ENCODE assay signal across 22 cellular contexts in the genomic region with DNA sequence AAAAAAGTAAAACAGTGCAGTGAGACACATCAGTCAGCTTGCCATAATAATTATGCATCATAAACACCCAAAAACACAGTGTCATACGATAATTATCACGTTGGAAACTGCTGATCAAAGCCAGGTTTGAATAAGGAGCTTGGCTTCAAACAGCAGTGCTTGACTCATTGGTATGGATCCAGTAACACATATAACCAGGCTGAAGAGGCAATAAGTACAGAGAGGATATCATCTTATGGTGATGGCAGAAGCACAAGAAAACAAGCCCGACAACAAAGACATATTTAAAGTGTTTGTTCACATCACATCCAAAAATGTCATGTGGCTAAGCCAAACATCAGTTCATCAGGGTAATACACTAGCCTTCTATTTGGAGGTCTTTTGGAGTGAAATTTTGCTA.
"Had no signal": no experiment of that assay in that cellular context is flagged by ENCODE, and none has a peak within 500 bp of the region (broad histone marks: within the 10 kb centered on the region; RNA-seq: fewer than 3 reads in every experiment).

No MANE protein-coding gene starts in this region.

- H3K4me3 Mint-ChIP-seq: endodermal cell; naive thymus-derived CD4-positive, alpha-beta T cell; nephron progenitor cell; stimulated activated effector memory CD8-positive, alpha-beta T cell treated with anti-CD3 and anti-CD28 coated beads, Interleukin-12 subunit alpha, Interleukin-12 subunit beta, amount 100 ng/mL, for 72 hours; stimulated activated naive CD8-positive, alpha-beta T cell treated with anti-CD3 and anti-CD28 coated beads, Interleukin-15, Interleukin-2, amounts not matched to agents 100 ng/mL and 50 ng/mL, for 24 hours had no signal

- H3K4me1 ChIP-seq: psoas muscle, right lobe of liver, testis, tibial nerve, upper lobe of right lung, vagina had no signal

- H3K4me1 Mint-ChIP-seq: endodermal cell; naive thymus-derived CD4-positive, alpha-beta T cell; stimulated activated effector memory CD8-positive, alpha-beta T cell treated with anti-CD3 and anti-CD28 coated beads, Interleukin-12 subunit alpha, Interleukin-12 subunit beta, amount 100 ng/mL, for 72 hours had no signal

- H3K27ac Mint-ChIP-seq: endodermal cell; naive thymus-derived CD4-positive, alpha-beta T cell; nephron progenitor cell; stimulated activated effector memory CD8-positive, alpha-beta T cell treated with anti-CD3 and anti-CD28 coated beads, Interleukin-12 subunit alpha, Interleukin-12 subunit beta, amount 100 ng/mL, for 72 hours; stimulated activated naive CD8-positive, alpha-beta T cell treated with anti-CD3 and anti-CD28 coated beads, Interleukin-15, Interleukin-2, amounts not matched to agents 100 ng/mL and 50 ng/mL, for 24 hours had no signal

- H2AFZ ChIP-seq: hepatocyte had no signal

- H3K4me3 ChIP-seq: hepatocyte, psoas muscle, right lobe of liver, testis, tibial nerve, upper lobe of right lung, vagina had no signal

- H3K27ac ChIP-seq: hepatocyte, neutrophil, psoas muscle, right lobe of liver, testis, tibial nerve, upper lobe of right lung, vagina had no signal

- DNase-seq: effector CD4-positive, alpha-beta T cell; endodermal cell; erythroblast; foreskin melanocyte; head of caudate nucleus; kidney glomerular epithelial cell; mammary epithelial cell; naive thymus-derived CD4-positive, alpha-beta T cell; nephron progenitor cell; psoas muscle; retina; right lobe of liver; stimulated activated CD4-positive, alpha-beta T cell treated with anti-CD3 and anti-CD28 coated beads, Interleukin-4, amount 100 ng/mL, for 1 hour; stimulated activated CD8-positive, alpha-beta memory T cell treated with anti-CD3 and anti-CD28 coated beads, Interleukin-4, amount 100 ng/mL, for 48 hours; testis; upper lobe of right lung had no signal

- H3K27me3 Mint-ChIP-seq: naive thymus-derived CD4-positive, alpha-beta T cell; stimulated activated naive CD8-positive, alpha-beta T cell treated with anti-CD3 and anti-CD28 coated beads, Interleukin-15, Interleukin-2, amounts not matched to agents 100 ng/mL and 50 ng/mL, for 24 hours had no signal

- H3K27me3 ChIP-seq: hepatocyte, neutrophil, right lobe of liver, testis, tibial nerve, upper lobe of right lung, vagina had no signal

- H3K4me2 ChIP-seq: hepatocyte had no signal

- H3K9me3 ChIP-seq: neutrophil, psoas muscle, right lobe of liver, testis, tibial nerve, upper lobe of right lung, vagina had no signal

- H3K36me3 ChIP-seq: neutrophil, right lobe of liver, tibial nerve, upper lobe of right lung, vagina had no signal

- H3K36me3 Mint-ChIP-seq: naive thymus-derived CD4-positive, alpha-beta T cell; stimulated activated effector memory CD8-positive, alpha-beta T cell treated with anti-CD3 and anti-CD28 coated beads, Interleukin-12 subunit alpha, Interleukin-12 subunit beta, amount 100 ng/mL, for 72 hours had no signal

- H3K79me2 ChIP-seq: hepatocyte had no signal
